In genomic region chr19:33000910-33001309, GRCh38 we compare ENCODE assay signal across 2 cellular contexts.
TF ChIP-seq lines count a peak whose summit lies in the region.

No MANE protein-coding gene starts in this region.

TF ChIP-seq in A549, 52 proteins besides CTCF, POLR2A, EP300 and RAD21:
- no peak for TF ChIP-seq NPAS2 (CRISPR knock-in tag; IDR thresholded peaks at IDR 0.05; ENCODE audit: borderline replicate concordance)
- TF ChIP-seq CHD2 (IDR thresholded peaks at IDR 0.05; ENCODE audit: low read length, partially characterized antibody) = no peak
- no peak for TF ChIP-seq CBX8 (IDR thresholded peaks at IDR 0.05)
- peak; percentile 82; the same call in 1 of the 2 replicates for TF ChIP-seq KDM1A (IDR thresholded peaks at IDR 0.05; ENCODE audit: low read depth)
- TF ChIP-seq MAFK (IDR thresholded peaks at IDR 0.05; ENCODE audit: partially characterized antibody) = no peak
- 0 out of 2 replicates have a peak, but pooled peaks have one; percentile 33 for TF ChIP-seq CHD4 (IDR thresholded peaks at IDR 0.05; ENCODE audit: borderline replicate concordance)
- no peak for TF ChIP-seq HOXA7 (CRISPR knock-in tag; IDR thresholded peaks at IDR 0.05)

TF ChIP-seq in K562, 482 proteins besides CTCF, POLR2A, EP300 and RAD21:
- TF ChIP-seq RCOR1 (IDR thresholded peaks at IDR 0.05; ENCODE audit: borderline replicate concordance in 1 of 2, low read depth in 2 of 2, low read length in 2 of 2) (peak in 1 of 2 experiments; percentile 76; a peak in 2 of 4 replicates), BCOR (IDR thresholded peaks at IDR 0.05) (peak; percentile 50; the same call in 1 of the 2 replicates), KDM1A (IDR thresholded peaks at IDR 0.05) (peak in 1 of 2 experiments; percentile 50; a peak in 2 of 4 replicates), BCLAF1 (IDR thresholded peaks at IDR 0.05; ENCODE audit: borderline replicate concordance in 1 of 2, control insufficient read depth in 1 of 2, low read depth in 2 of 2, low read length in 1 of 2) (no peak), RBM25 (IDR thresholded peaks at IDR 0.05; ENCODE audit: low read depth, low read length, severe bottlenecking) (peak; percentile 82), ADNP (tag; IDR thresholded peaks at IDR 0.05) (peak; percentile 59; the same call in 1 of the 2 replicates)
